Comparison of ENCODE assay signal across 1 cellular context in the genomic region with DNA sequence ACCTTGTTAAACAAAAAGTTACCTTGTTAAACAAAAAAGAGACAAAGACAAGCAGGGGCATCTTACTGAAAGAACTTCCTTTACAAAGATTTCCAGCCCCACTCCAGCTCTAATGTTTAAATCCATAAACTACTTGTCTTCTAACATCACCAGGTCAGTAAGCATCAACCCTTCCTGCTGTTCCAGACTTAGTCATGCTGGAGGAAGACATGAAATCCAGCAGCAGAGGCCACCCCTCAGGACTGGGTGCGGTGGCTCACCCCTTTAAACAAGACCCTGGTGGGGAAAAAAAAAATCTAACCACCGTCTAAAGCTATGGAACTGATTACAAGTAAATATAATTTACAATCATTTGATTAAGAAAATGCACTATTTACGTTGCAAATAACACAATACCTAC.
TF ChIP-seq lines count a peak whose summit lies in the region.

No MANE protein-coding gene starts in this region.

TF ChIP-seq in IMR-90, 13 proteins besides CTCF, POLR2A, EP300 and RAD21:
- TF ChIP-seq CHD1 (IDR thresholded peaks at IDR 0.05; ENCODE audit: low read depth, low read length) = no peak
